In genomic region chr14:105859717-105860614, GRCh38 we compare ENCODE assay signal across 1 cellular context.
TF ChIP-seq lines count a peak whose summit lies in the region.

No MANE protein-coding gene starts in this region.

TF ChIP-seq in WTC11, 78 proteins besides CTCF, POLR2A, EP300 and RAD21 (continued from another document):
- TF ChIP-seq AR (CRISPR knock-in tag; IDR thresholded peaks at IDR 0.05): no peak
- TF ChIP-seq ZNF416 (CRISPR knock-in tag; IDR thresholded peaks at IDR 0.05): no peak
- no peak for TF ChIP-seq JUN (CRISPR knock-in tag; IDR thresholded peaks at IDR 0.05)
- TF ChIP-seq ZNF396 (CRISPR knock-in tag; IDR thresholded peaks at IDR 0.05; ENCODE audit: borderline replicate concordance): no peak
- TF ChIP-seq ZNF219 (CRISPR knock-in tag; IDR thresholded peaks at IDR 0.05; ENCODE audit: borderline replicate concordance): no peak
- TF ChIP-seq, protein P1, sequence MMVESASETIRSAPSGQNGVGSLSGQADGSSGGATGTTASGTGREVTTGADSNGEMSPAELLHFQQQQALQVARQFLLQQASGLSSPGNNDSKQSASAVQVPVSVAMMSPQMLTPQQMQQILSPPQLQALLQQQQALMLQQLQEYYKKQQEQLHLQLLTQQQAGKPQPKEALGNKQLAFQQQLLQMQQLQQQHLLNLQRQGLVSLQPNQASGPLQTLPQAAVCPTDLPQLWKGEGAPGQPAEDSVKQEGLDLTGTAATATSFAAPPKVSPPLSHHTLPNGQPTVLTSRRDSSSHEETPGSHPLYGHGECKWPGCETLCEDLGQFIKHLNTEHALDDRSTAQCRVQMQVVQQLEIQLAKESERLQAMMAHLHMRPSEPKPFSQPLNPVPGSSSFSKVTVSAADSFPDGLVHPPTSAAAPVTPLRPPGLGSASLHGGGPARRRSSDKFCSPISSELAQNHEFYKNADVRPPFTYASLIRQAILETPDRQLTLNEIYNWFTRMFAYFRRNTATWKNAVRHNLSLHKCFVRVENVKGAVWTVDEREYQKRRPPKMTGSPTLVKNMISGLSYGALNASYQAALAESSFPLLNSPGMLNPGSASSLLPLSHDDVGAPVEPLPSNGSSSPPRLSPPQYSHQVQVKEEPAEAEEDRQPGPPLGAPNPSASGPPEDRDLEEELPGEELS (CRISPR knock-in tag; IDR thresholded peaks at IDR 0.05): no peak
- TF ChIP-seq ESRRA (CRISPR knock-in tag; IDR thresholded peaks at IDR 0.05; ENCODE audit: borderline replicate concordance): no peak
- TF ChIP-seq ARID4B (CRISPR knock-in tag; IDR thresholded peaks at IDR 0.05; ENCODE audit: borderline replicate concordance): no peak
- no peak for TF ChIP-seq FOXJ3 (CRISPR knock-in tag; IDR thresholded peaks at IDR 0.05; ENCODE audit: borderline replicate concordance)
- TF ChIP-seq, protein P2, sequence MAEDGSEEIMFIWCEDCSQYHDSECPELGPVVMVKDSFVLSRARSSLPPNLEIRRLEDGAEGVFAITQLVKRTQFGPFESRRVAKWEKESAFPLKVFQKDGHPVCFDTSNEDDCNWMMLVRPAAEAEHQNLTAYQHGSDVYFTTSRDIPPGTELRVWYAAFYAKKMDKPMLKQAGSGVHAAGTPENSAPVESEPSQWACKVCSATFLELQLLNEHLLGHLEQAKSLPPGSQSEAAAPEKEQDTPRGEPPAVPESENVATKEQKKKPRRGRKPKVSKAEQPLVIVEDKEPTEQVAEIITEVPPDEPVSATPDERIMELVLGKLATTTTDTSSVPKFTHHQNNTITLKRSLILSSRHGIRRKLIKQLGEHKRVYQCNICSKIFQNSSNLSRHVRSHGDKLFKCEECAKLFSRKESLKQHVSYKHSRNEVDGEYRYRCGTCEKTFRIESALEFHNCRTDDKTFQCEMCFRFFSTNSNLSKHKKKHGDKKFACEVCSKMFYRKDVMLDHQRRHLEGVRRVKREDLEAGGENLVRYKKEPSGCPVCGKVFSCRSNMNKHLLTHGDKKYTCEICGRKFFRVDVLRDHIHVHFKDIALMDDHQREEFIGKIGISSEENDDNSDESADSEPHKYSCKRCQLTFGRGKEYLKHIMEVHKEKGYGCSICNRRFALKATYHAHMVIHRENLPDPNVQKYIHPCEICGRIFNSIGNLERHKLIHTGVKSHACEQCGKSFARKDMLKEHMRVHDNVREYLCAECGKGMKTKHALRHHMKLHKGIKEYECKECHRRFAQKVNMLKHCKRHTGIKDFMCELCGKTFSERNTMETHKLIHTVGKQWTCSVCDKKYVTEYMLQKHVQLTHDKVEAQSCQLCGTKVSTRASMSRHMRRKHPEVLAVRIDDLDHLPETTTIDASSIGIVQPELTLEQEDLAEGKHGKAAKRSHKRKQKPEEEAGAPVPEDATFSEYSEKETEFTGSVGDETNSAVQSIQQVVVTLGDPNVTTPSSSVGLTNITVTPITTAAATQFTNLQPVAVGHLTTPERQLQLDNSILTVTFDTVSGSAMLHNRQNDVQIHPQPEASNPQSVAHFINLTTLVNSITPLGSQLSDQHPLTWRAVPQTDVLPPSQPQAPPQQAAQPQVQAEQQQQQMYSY (CRISPR knock-in tag; IDR thresholded peaks at IDR 0.05): no peak
- no peak for TF ChIP-seq HMGA2 (CRISPR knock-in tag; IDR thresholded peaks at IDR 0.05)
- TF ChIP-seq GTF2I (CRISPR knock-in tag; conservative IDR thresholded peaks at IDR 0.05): no peak
- TF ChIP-seq RORB (CRISPR knock-in tag; IDR thresholded peaks at IDR 0.05): no peak
